Comparison of ENCODE assay signal across 8 cellular contexts in genomic region chr2:96839288-96839874, GRCh38. TPM values are rescaled to one million over a fixed set of nuclear protein-coding genes. Genes with fewer than 3 reads are reported as not detected.
DNase-seq lines count a peak whose midpoint lies in the region; ATAC-seq and TF ChIP-seq lines count a peak whose summit lies in the region.

No MANE protein-coding gene starts in this region.

- no peaks in the 10 kb centered on the region for H3K9me3 Mint-ChIP-seq in nephron progenitor cell

- peak; percentile 54 to 69 for DNase-seq in activated CD8-positive, alpha-beta memory T cell treated with anti-CD3 and anti-CD28 coated beads for 1 hour (ENCODE audit: extremely low read depth in 1 of 2, low read depth in 1 of 2)
- peak; percentile 74 for DNase-seq in left ventricle myocardium superior
- peak; percentile 57 for DNase-seq in stimulated activated CD8-positive, alpha-beta memory T cell treated with anti-CD3 and anti-CD28 coated beads, Interleukin-15, amount 100 ng/mL, for 24 hours (ENCODE audit: low read depth)
- DNase-seq in nephron progenitor cell: no peak
- DNase-seq in NCI-H510A (lab: John Stamatoyannopoulos, UW): no peak
- no peak for DNase-seq in AML-193 (lab: John Stamatoyannopoulos, UW)

- no peak for TF ChIP-seq POLR2A in GM18505 (IDR thresholded peaks at IDR 0.05; ENCODE audit: borderline replicate concordance, extremely low read depth, insufficient read depth, insufficient read length)

- H3K36me3 Mint-ChIP-seq in nephron progenitor cell (ENCODE audit: low read depth): peaks cover 22% of the 10 kb centered on the region

- peaks cover 43% of the 10 kb centered on the region for H3K4me1 Mint-ChIP-seq in nephron progenitor cell

- H3K27me3 Mint-ChIP-seq in nephron progenitor cell (ENCODE audit: low read depth, poor library complexity): no peaks in the 10 kb centered on the region

- no peak overlapping the region for H3K27ac Mint-ChIP-seq in nephron progenitor cell

- no peak overlapping the region for H3K4me3 Mint-ChIP-seq in nephron progenitor cell

- intact Hi-C loops in left ventricle myocardium superior (cut with micrococcal nuclease): no loop called here

- no peak for TF ChIP-seq CTCF in nephron progenitor cell (IDR thresholded peaks at IDR 0.05)

- peak; percentile 67 for ATAC-seq in GM18505 (IDR thresholded peaks at IDR 0.05; ENCODE audit: unreplicated experiment)
- ATAC-seq in HG03354 (IDR thresholded peaks at IDR 0.05; ENCODE audit: poor library complexity, severe bottlenecking, unreplicated experiment): peak; percentile 72
- ATAC-seq in left ventricle myocardium superior: no peak

RNA-seq across cellular contexts. Expression of gene ANKRD23, which starts 4.4 kb away (rescaled TPM):
- total RNA-seq in left ventricle myocardium superior: 5.5 TPM

RNA-seq across cellular contexts. Expression of gene ANKRD39, which starts 18.4 kb away (rescaled TPM):
- total RNA-seq in left ventricle myocardium superior: 16.1 TPM

RNA-seq across cellular contexts. Expression of gene CNNM3, which starts 23.3 kb away (rescaled TPM):
- total RNA-seq in left ventricle myocardium superior: 16.8 TPM

RNA-seq across cellular contexts. Expression of gene SEMA4C, which starts 30.5 kb away (rescaled TPM):
- 17.0 TPM for total RNA-seq in left ventricle myocardium superior

Comparison
In these comparisons a context has a peak if more than half of its experiments do, and no peak if none do; other contexts are left out.
1. DNase-seq: peak in activated CD8-positive, alpha-beta memory T cell treated with anti-CD3 and anti-CD28 coated beads for 1 hour (2 of 2), left ventricle myocardium superior (single experiment) and stimulated activated CD8-positive, alpha-beta memory T cell treated with anti-CD3 and anti-CD28 coated beads, Interleukin-15, amount 100 ng/mL, for 24 hours (single experiment); none in nephron progenitor cell (single experiment), NCI-H510A (single experiment) and AML-193 (0 of 2).